8 cellular contexts compared by ENCODE assay signal in genomic region chr7:38463277-38464224, GRCh38.
DNase-seq lines count a peak whose midpoint lies in the region; ATAC-seq and TF ChIP-seq lines count a peak whose summit lies in the region.

No MANE protein-coding gene starts in this region.

- H3K4me3 ChIP-seq in MG63 = no peak overlapping the region
- peak overlapping the region in 1 of 12 donors; percentile 31 for H3K4me3 ChIP-seq in heart left ventricle

- 53 to 81% (median 65%) methylated on average over 8 of the region's 8 CpGs for WGBS in heart left ventricle, 4 donors

- peaks cover 0 to 3% (median 0%) of the 10 kb centered on the region in 12 donors for H3K4me1 ChIP-seq in heart left ventricle

- H3K27ac ChIP-seq in heart left ventricle = no peak overlapping the region

- TF ChIP-seq POLR2A in heart left ventricle (IDR thresholded peaks at IDR 0.05) = no peak

- no peaks in the 10 kb centered on the region for H3K36me3 ChIP-seq in MG63
- H3K36me3 ChIP-seq in heart left ventricle = no peaks in the 10 kb centered on the region

- ATAC-seq in GM21825 (IDR thresholded peaks at IDR 0.05; ENCODE audit: unreplicated experiment) (peak; percentile 97), heart left ventricle (peak in 1 of 4 donors; percentile 33)

- intact Hi-C loops in heart left ventricle (cut with DNase I) = no loop called here

- H3K27me3 ChIP-seq in MG63 = 0 out of 2 replicates have a peak, but pooled peaks cover 3% of the 10 kb centered on the region
- H3K27me3 ChIP-seq in heart left ventricle = no peaks in the 10 kb centered on the region

- TF ChIP-seq CTCF in heart left ventricle (IDR thresholded peaks at IDR 0.05) = no peak

- peak; percentile 31 for DNase-seq in GM03348 (ENCODE audit: low spot score)
- peak; percentile 80 for DNase-seq in MG63
- DNase-seq in activated T-cell treated with anti-CD3 and anti-CD28 coated beads, Interleukin-2, amount 50 U/mL, for 1 hour = peak; percentile 61
- peak in 4 of 5 donors; percentile 37 to 86 (median 52) for DNase-seq in heart left ventricle
- peak; percentile 43 to 75 for DNase-seq in stimulated activated CD8-positive, alpha-beta memory T cell treated with anti-CD3 and anti-CD28 coated beads, Interleukin-15, amount 100 ng/mL, for 4 hours (ENCODE audit: low read depth in 2 of 2)
- DNase-seq in hippocampal formation (lab: John Stamatoyannopoulos, UW) = no peak
- DNase-seq in NCI-H526 treated with DMSO at 0.1 percent for 48 hours (lab: John Stamatoyannopoulos, UW) = no peak

- peaks cover 2% of the 10 kb centered on the region; the same call in 1 of the 2 replicates for H3K9me3 ChIP-seq in MG63
- peaks cover 0 to 16% (median 0%) of the 10 kb centered on the region in 12 donors for H3K9me3 ChIP-seq in heart left ventricle

Comparison
In these comparisons a context has a peak if more than half of its experiments do, and no peak if none do; other contexts are left out.
1. DNase-seq: peak in GM03348 (single experiment), MG63 (single experiment), activated T-cell treated with anti-CD3 and anti-CD28 coated beads, Interleukin-2, amount 50 U/mL, for 1 hour (single experiment), heart left ventricle (4 of 5) and stimulated activated CD8-positive, alpha-beta memory T cell treated with anti-CD3 and anti-CD28 coated beads, Interleukin-15, amount 100 ng/mL, for 4 hours (2 of 2); none in hippocampal formation (0 of 2) and NCI-H526 treated with DMSO at 0.1 percent for 48 hours (single experiment).